25 cellular contexts compared by ENCODE assay signal in genomic region chr7:140966561-140967234, GRCh38. TPM values are rescaled to one million over a fixed set of nuclear protein-coding genes. Genes with fewer than 3 reads are reported as not detected.
DNase-seq lines count a peak whose midpoint lies in the region; ATAC-seq, FAIRE-seq and TF ChIP-seq lines count a peak whose summit lies in the region.
"Had no signal": no experiment of that assay in that cellular context is flagged by ENCODE, and none has a peak within 500 bp of the region (broad histone marks: within the 10 kb centered on the region; RNA-seq: fewer than 3 reads in every experiment).

No MANE protein-coding gene starts in this region.

- POLR2A ChIA-PET in GM12878 (lab: Charles Lee): no interaction called here
- POLR2A ChIA-PET in activated CD8-positive, alpha-beta T cell treated with anti-CD3 and anti-CD28 coated beads, Interleukin-2, amount 10 ng/mL, durations not matched to agents 7 days and 5 days (lab: Charles Lee): no interaction called here

- BruUV-seq in GM12878 (replicated peaks; lab: Mats Ljungman, UMichigan): no TSS peak

- H3K9ac ChIP-seq in GM12878 (ENCODE audit: control insufficient read depth, insufficient read depth, low read length) (no peak overlapping the region), mesendoderm (ENCODE audit: low read length) (no peak overlapping the region)
- H3K9ac ChIP-seq: BLaER1 treated with 17β-estradiol and CSF1 and Interleukin-3, amounts not matched to agents 10 nM and 100 nM; GM23248; KMS-11 had no signal

- no peaks in the 10 kb centered on the region for H4K20me1 ChIP-seq in GM12878 (ENCODE audit: control insufficient read depth, insufficient read depth)
- H4K20me1 ChIP-seq: BLaER1 treated with 17β-estradiol and CSF1 and Interleukin-3, amounts not matched to agents 10 nM and 100 nM had no signal

- H2BK5ac ChIP-seq in mesendoderm (ENCODE audit: low read length): no peak overlapping the region

- no peak for TF ChIP-seq RAD21 in GM12878 (IDR thresholded peaks at IDR 0.05; ENCODE audit: insufficient read depth, low read depth, low read length)

- H3K4me1 ChIP-seq in GM12878 (ENCODE audit: control insufficient read depth, insufficient read depth, low read length): no peaks in the 10 kb centered on the region
- no peaks in the 10 kb centered on the region for H3K4me1 ChIP-seq in mesendoderm (ENCODE audit: control insufficient read depth, low read depth, low read length)
- no peaks in the 10 kb centered on the region for H3K4me1 ChIP-seq in right cardiac atrium (ENCODE audit: control insufficient read depth, insufficient read depth, low read length)
- H3K4me1 ChIP-seq: BLaER1 treated with 17β-estradiol and CSF1 and Interleukin-3, amounts not matched to agents 10 nM and 100 nM; HAP-1; SJCRH30 had no signal

- H3K4me3 ChIP-seq in GM12878 (no peak overlapping the region), fibroblast of mammary gland (ENCODE audit: control insufficient read depth, low read depth, low read length) (no peak overlapping the region), mesendoderm (ENCODE audit: low read length) (no peak overlapping the region), right cardiac atrium (ENCODE audit: low read length) (no peak overlapping the region)
- H3K4me3 ChIP-seq: BLaER1 treated with 17β-estradiol and CSF1 and Interleukin-3, amounts not matched to agents 10 nM and 100 nM; GM23248; HAP-1; PC-9; SJCRH30 had no signal

- peaks cover 4% of the 10 kb centered on the region for H3K27me3 Mint-ChIP-seq in activated CD8-positive, alpha-beta T cell treated with anti-CD3 and anti-CD28 coated beads, Interleukin-2, amount 10 ng/mL, durations not matched to agents 7 days and 5 days (ENCODE audit: low read depth)
- H3K27me3 Mint-ChIP-seq: CD4-positive, alpha-beta T cell had no signal

- 18% methylated on average over 5 of the region's 5 CpGs for WGBS in GM12878 (ENCODE audit: insufficient coverage, insufficient replicate concordance, low lambda C conversion rate, missing lambda C conversion rate)
- no CpG with 5 or more reads among the region's 5 CpGs for WGBS in mesendoderm (ENCODE audit: extremely low coverage, insufficient coverage, low lambda C conversion rate)
- WGBS in right cardiac atrium: 60% methylated on average over 5 of the region's 5 CpGs

- no peak overlapping the region for H2BK15ac ChIP-seq in mesendoderm (replicated peaks; ENCODE audit: low read depth)

- H3K4ac ChIP-seq in mesendoderm (ENCODE audit: low read depth, low read length): no peak overlapping the region

- no peak overlapping the region for H3K56ac ChIP-seq in mesendoderm (ENCODE audit: low read length)

- H3K9me3 Mint-ChIP-seq in activated CD8-positive, alpha-beta T cell treated with anti-CD3 and anti-CD28 coated beads, Interleukin-2, amount 10 ng/mL, durations not matched to agents 7 days and 5 days (ENCODE audit: insufficient read depth): no peaks in the 10 kb centered on the region
- H3K9me3 Mint-ChIP-seq: CD4-positive, alpha-beta T cell; HFFc6; IgD-negative memory B cell had no signal

- no peak for TF ChIP-seq POLR2A in GM12878 (IDR thresholded peaks at IDR 0.05; ENCODE audit: low read depth, low read length)

- no peak overlapping the region for H3K23ac ChIP-seq in mesendoderm (ENCODE audit: low read length)

- H3K9me3 ChIP-seq in GM12878 (replicated peaks; ENCODE audit: control insufficient read depth, insufficient read depth, low read length) (no peaks in the 10 kb centered on the region), right cardiac atrium (ENCODE audit: control insufficient read depth, low read length) (no peaks in the 10 kb centered on the region)
- H3K9me3 ChIP-seq: BLaER1 treated with 17β-estradiol and CSF1 and Interleukin-3, amounts not matched to agents 10 nM and 100 nM; HAP-1 had no signal

- H2AFZ ChIP-seq in GM12878 (ENCODE audit: control insufficient read depth, low read depth, low read length): no peak overlapping the region
- H2AFZ ChIP-seq: GM23248, PC-9 had no signal

- in situ Hi-C loops in G401 (cut with HindIII; ENCODE audit: low sequenced_read_pairs): no loop called here
- in situ Hi-C loops in GM12878 (cut with MboI): no loop called here

- intact Hi-C loops in GM12878 (cut with micrococcal nuclease; ENCODE audit: unreplicated experiment): no loop called here
- intact Hi-C loops in right cardiac atrium (cut with DNase I): no loop called here

- no peak overlapping the region for H4K5ac ChIP-seq in mesendoderm (ENCODE audit: low read length)

- SMC1A ChIA-PET in GM12878 (lab: Charles Lee; ENCODE audit: uncharacterized antibody, unreplicated experiment): no interaction called here

- TF ChIP-seq EP300 in GM12878 (IDR thresholded peaks at IDR 0.05; ENCODE audit: borderline replicate concordance in 1 of 2, control insufficient read depth in 1 of 2, low read depth in 2 of 2, low read length in 2 of 2): no peak

- DNase-seq in G401 (ENCODE audit: low spot score): peak; percentile 81
- DNase-seq in GM12878 (ENCODE audit: low read depth, low spot score): no peak
- DNase-seq in fibroblast of mammary gland (ENCODE audit: low read depth): peak; percentile 5
- peak; percentile 2 for DNase-seq in mesendoderm
- no peak for DNase-seq in right cardiac atrium
- DNase-seq in NCI-H345 treated with DMSO at 0.1 percent for 48 hours (lab: John Stamatoyannopoulos, UW; ENCODE audit: unreplicated experiment): no peak
- DNase-seq in activated CD8-positive, alpha-beta T cell treated with anti-CD3 and anti-CD28 coated beads, Interleukin-2, amount 10 ng/mL, durations not matched to agents 7 days and 5 days: no peak
- DNase-seq: CD4-positive, alpha-beta T cell; GM23248; HFFc6; MM.1S; NCI-H1694 treated with DMSO at 0.1 percent for 48 hours; NCI-H2081; NCI-H2171; NCI-H226; NCI-H524; NCI-H774; PC-9; SJCRH30 had no signal

- no peak overlapping the region for H2BK120ac ChIP-seq in mesendoderm (ENCODE audit: low read depth, low read length)

- RAD21 ChIA-PET in GM12878 (lab: Charles Lee; ENCODE audit: unreplicated experiment): no interaction called here

- no peak for TF ChIP-seq CTCF in GM12878 (IDR thresholded peaks at IDR 0.05 in 2 of 3, conservative IDR thresholded peaks at IDR 0.05 in 1 of 3; ENCODE audit: control insufficient read depth in 2 of 3, extremely low read depth in 1 of 3, insufficient read depth in 1 of 3, low read depth in 3 of 3, low read length in 3 of 3)
- TF ChIP-seq CTCF in fibroblast of mammary gland (conservative IDR thresholded peaks at IDR 0.05; ENCODE audit: control insufficient read depth, insufficient read depth, low read depth, low read length): no peak

- CTCF ChIA-PET in GM12878 (lab: Yijun Ruan, JAX): interaction anchor here (1.3 kb wide), 1 partner anchor 156 kb away, joined by 4 read pairs; no protein-coding TSS in a partner anchor
- CTCF ChIA-PET in activated CD8-positive, alpha-beta T cell treated with anti-CD3 and anti-CD28 coated beads, Interleukin-2, amount 10 ng/mL, durations not matched to agents 7 days and 5 days (lab: Charles Lee): no interaction called here

- no peaks in the 10 kb centered on the region for H3K36me3 Mint-ChIP-seq in activated CD8-positive, alpha-beta T cell treated with anti-CD3 and anti-CD28 coated beads, Interleukin-2, amount 10 ng/mL, durations not matched to agents 7 days and 5 days (ENCODE audit: low read depth)
- H3K36me3 Mint-ChIP-seq: IgD-negative memory B cell had no signal

- H3K4me2 ChIP-seq in GM12878 (ENCODE audit: control insufficient read depth, insufficient read depth) (no peak overlapping the region), mesendoderm (ENCODE audit: low read length) (no peak overlapping the region)
- H3K4me2 ChIP-seq: BLaER1 treated with 17β-estradiol and CSF1 and Interleukin-3, amounts not matched to agents 10 nM and 100 nM; KMS-11; PC-9 had no signal

- no peaks in the 10 kb centered on the region for H3K79me2 ChIP-seq in GM12878 (ENCODE audit: control insufficient read depth, insufficient read depth, low read length)
- no peaks in the 10 kb centered on the region for H3K79me2 ChIP-seq in mesendoderm (ENCODE audit: control insufficient read depth, insufficient read depth, low read length)

- no peaks in the 10 kb centered on the region for H3K4me1 Mint-ChIP-seq in activated CD8-positive, alpha-beta T cell treated with anti-CD3 and anti-CD28 coated beads, Interleukin-2, amount 10 ng/mL, durations not matched to agents 7 days and 5 days (ENCODE audit: low read depth)
- H3K4me1 Mint-ChIP-seq: IgD-negative memory B cell had no signal

- H3K27ac Mint-ChIP-seq in activated CD8-positive, alpha-beta T cell treated with anti-CD3 and anti-CD28 coated beads, Interleukin-2, amount 10 ng/mL, durations not matched to agents 7 days and 5 days: no peak overlapping the region
- H3K27ac Mint-ChIP-seq: CD4-positive, alpha-beta T cell; HFFc6 had no signal

- no peak overlapping the region for H4K8ac ChIP-seq in mesendoderm (ENCODE audit: low read depth, low read length)

- no peaks in the 10 kb centered on the region for H3K36me3 ChIP-seq in GM12878 (ENCODE audit: control insufficient read depth in 2 of 2, insufficient read depth in 2 of 2, low read length in 1 of 2)
- no peaks in the 10 kb centered on the region for H3K36me3 ChIP-seq in mesendoderm (ENCODE audit: control insufficient read depth, insufficient read depth, low read length)
- H3K36me3 ChIP-seq: BLaER1 treated with 17β-estradiol and CSF1 and Interleukin-3, amounts not matched to agents 10 nM and 100 nM; HAP-1; SJCRH30 had no signal

- H3K79me1 ChIP-seq in mesendoderm (ENCODE audit: low read length): no peaks in the 10 kb centered on the region

- no peak overlapping the region for H3K27ac ChIP-seq in GM12878 (ENCODE audit: control insufficient read depth, insufficient read depth)
- no peak overlapping the region for H3K27ac ChIP-seq in mesendoderm (ENCODE audit: low read depth, low read length)
- no peak overlapping the region for H3K27ac ChIP-seq in right cardiac atrium (ENCODE audit: low read length)
- H3K27ac ChIP-seq: BLaER1 treated with 17β-estradiol and CSF1 and Interleukin-3, amounts not matched to agents 10 nM and 100 nM; GM23248; KMS-11; PC-9; SJCRH30 had no signal

- H3K27me3 ChIP-seq in GM12878 (replicated peaks in 1 of 2; ENCODE audit: control insufficient read depth in 2 of 2, insufficient read depth in 2 of 2, low read length in 1 of 2) (no peaks in the 10 kb centered on the region), mesendoderm (ENCODE audit: insufficient read depth, low read length, poor library complexity) (no peaks in the 10 kb centered on the region), right cardiac atrium (ENCODE audit: control insufficient read depth, insufficient read depth) (no peaks in the 10 kb centered on the region)
- H3K27me3 ChIP-seq: BLaER1 treated with 17β-estradiol and CSF1 and Interleukin-3, amounts not matched to agents 10 nM and 100 nM; SJCRH30 had no signal

- no peak for FAIRE-seq in GM12878 (lab: Jason Lieb, UNC)
- FAIRE-seq: D721Med had no signal

- no peak overlapping the region for H3K4me3 Mint-ChIP-seq in activated CD8-positive, alpha-beta T cell treated with anti-CD3 and anti-CD28 coated beads, Interleukin-2, amount 10 ng/mL, durations not matched to agents 7 days and 5 days
- H3K4me3 Mint-ChIP-seq: CD4-positive, alpha-beta T cell; HFFc6; IgD-negative memory B cell had no signal

- no peak overlapping the region for H3K18ac ChIP-seq in mesendoderm (ENCODE audit: low read length)

- ATAC-seq in GM12878 (0 out of 3 replicates have a peak, but pooled peaks have one; percentile 21), right cardiac atrium (no peak)
- ATAC-seq in activated CD8-positive, alpha-beta T cell treated with anti-CD3 and anti-CD28 coated beads, Interleukin-2, amount 10 ng/mL, durations not matched to agents 7 days and 5 days: no peak
- ATAC-seq: Right ventricle myocardium inferior had no signal

- H2AK5ac ChIP-seq in mesendoderm (ENCODE audit: low read length): no peak overlapping the region

RNA-seq across cellular contexts. Expression of gene BRAF, which starts 42.0 kb away (rescaled TPM):
- 11.4 and 20.0 TPM in 2 replicates for total RNA-seq in G401 (2014; rRNA removed; shearing (Covaris generic))
- total RNA-seq in GM12878 (2013; cell fraction: nucleolus; rRNA removed): 160 and 161 TPM in 2 replicates
- total RNA-seq in GM12878 (2014; rRNA removed): 10.8 and 11.8 TPM in 2 replicates
- 20.7 TPM in 2 replicates for total RNA-seq in GM12878 (2014; rRNA removed; fragmentation: Illumina TruSeq; extraction: Trizol)
- total RNA-seq in GM12878 (2021): 20.2 and 22.1 TPM in 2 replicates
- 5.5 TPM for polyA plus RNA-seq in GM12878 (2011; ENCODE audit: low read depth)
- 31.0 and 37.2 TPM in 2 replicates for polyA plus RNA-seq in GM12878 (2011; rRNA removed)
- polyA plus RNA-seq in GM12878 (2011; cell fraction: cytosol; rRNA removed): 13.8 and 17.2 TPM in 2 replicates
- 22.8 and 25.5 TPM in 2 replicates for polyA plus RNA-seq in GM12878 (2011; cell fraction: nucleus; rRNA removed)
- polyA plus RNA-seq in GM12878 (2012): 8.9 and 10.4 TPM in 2 replicates
- 12.6 and 12.8 TPM in 2 replicates for polyA plus RNA-seq in GM12878 (2014; fragmentation: Illumina TruSeq; extraction: Trizol)
- polyA plus RNA-seq in GM12878 (2014; fragmentation: Nextera tagmentation; extraction: Ambion mirVana): 1 to 10 TPM; 2.6 to 4.0 TPM
- polyA plus RNA-seq in GM12878 (2014; rRNA removed): 6.8 and 10.2 TPM in 2 replicates
- 10 to 100 TPM in 1 of 2 experiments, 1 to 10 TPM in 1; 7.9 to 10.4 TPM for polyA plus RNA-seq in GM12878 (2016; fragmentation: Nextera tagmentation; extraction: Ambion mirVana)
- polyA minus RNA-seq in GM12878 (2011; rRNA and poly(A)+ RNA removed): 74.6 and 101 TPM in 2 replicates
- polyA minus RNA-seq in GM12878 (2011; cell fraction: cytosol; rRNA and poly(A)+ RNA removed): 21.1 and 27.3 TPM in 2 replicates
- polyA minus RNA-seq in GM12878 (2011; cell fraction: nucleus; rRNA and poly(A)+ RNA removed): 42.2 and 84.2 TPM in 2 replicates
- 8.5 TPM for polyA plus RNA-seq in mesendoderm (2013, experiment 1 of 2)
- polyA plus RNA-seq in mesendoderm (2013, experiment 2 of 2): 8.9 TPM
- 10 to 100 TPM; 23.6 to 29.3 (median 27.2) TPM for total RNA-seq in right cardiac atrium
- polyA plus RNA-seq in right cardiac atrium: 8.4 TPM
- total RNA-seq in activated CD8-positive, alpha-beta T cell treated with anti-CD3 and anti-CD28 coated beads, Interleukin-2, amount 10 ng/mL, durations not matched to agents 7 days and 5 days: 10 to 100 TPM; 26.7 to 28.5 TPM

RNA-seq across cellular contexts. Expression of gene MRPS33, which starts 48.1 kb away (rescaled TPM):
- total RNA-seq in G401 (2014; rRNA removed; shearing (Covaris generic)): 46.6 and 55.8 TPM in 2 replicates
- total RNA-seq in GM12878 (2013; cell fraction: nucleolus; rRNA removed): 9.5 and 9.6 TPM in 2 replicates
- 48.4 and 70.9 TPM in 2 replicates for total RNA-seq in GM12878 (2014; rRNA removed)
- 107 and 114 TPM in 2 replicates for total RNA-seq in GM12878 (2014; rRNA removed; fragmentation: Illumina TruSeq; extraction: Trizol)
- 87.8 and 92.0 TPM in 2 replicates for total RNA-seq in GM12878 (2021)
- polyA plus RNA-seq in GM12878 (2011; ENCODE audit: low read depth): 79.9 TPM
- polyA plus RNA-seq in GM12878 (2011; rRNA removed): 126 and 177 TPM in 2 replicates
- 26.4 and 45.6 TPM in 2 replicates for polyA plus RNA-seq in GM12878 (2011; cell fraction: cytosol; rRNA removed)
- polyA plus RNA-seq in GM12878 (2011; cell fraction: nucleus; rRNA removed): 23.9 and 32.5 TPM in 2 replicates
- 100 and 133 TPM in 2 replicates for polyA plus RNA-seq in GM12878 (2012)
- 121 and 154 TPM in 2 replicates for polyA plus RNA-seq in GM12878 (2014; fragmentation: Illumina TruSeq; extraction: Trizol)
- 100 to 1,000 TPM; 336 to 372 TPM for polyA plus RNA-seq in GM12878 (2014; fragmentation: Nextera tagmentation; extraction: Ambion mirVana)
- 71.3 and 81.1 TPM in 2 replicates for polyA plus RNA-seq in GM12878 (2014; rRNA removed)
- polyA plus RNA-seq in GM12878 (2016; fragmentation: Nextera tagmentation; extraction: Ambion mirVana): 100 to 1,000 TPM; 151 to 170 TPM
- polyA minus RNA-seq in GM12878 (2011; rRNA and poly(A)+ RNA removed): 25.9 and 47.7 TPM in 2 replicates
- 8.4 and 9.0 TPM in 2 replicates for polyA minus RNA-seq in GM12878 (2011; cell fraction: cytosol; rRNA and poly(A)+ RNA removed)
- 4.0 and 6.7 TPM in 2 replicates for polyA minus RNA-seq in GM12878 (2011; cell fraction: nucleus; rRNA and poly(A)+ RNA removed)
- 85.4 TPM for polyA plus RNA-seq in mesendoderm (2013, experiment 1 of 2)
- 89.0 TPM for polyA plus RNA-seq in mesendoderm (2013, experiment 2 of 2)
- total RNA-seq in right cardiac atrium: 100 to 1,000 TPM in 1 of 4 donors, 10 to 100 TPM in 3; 78.9 to 102 (median 89.9) TPM
- 169 TPM for polyA plus RNA-seq in right cardiac atrium
- total RNA-seq in activated CD8-positive, alpha-beta T cell treated with anti-CD3 and anti-CD28 coated beads, Interleukin-2, amount 10 ng/mL, durations not matched to agents 7 days and 5 days: 10 to 100 TPM; 58.1 to 62.9 TPM

Comparison
In these comparisons a context has a peak if more than half of its experiments do, and no peak if none do; other contexts are left out.
1. DNase-seq: peak in G401 (single experiment), fibroblast of mammary gland (single experiment) and mesendoderm (single experiment); none in GM12878 (single experiment), right cardiac atrium (0 of 3), NCI-H345 treated with DMSO at 0.1 percent for 48 hours (single experiment) and activated CD8-positive, alpha-beta T cell treated with anti-CD3 and anti-CD28 coated beads, Interleukin-2, amount 10 ng/mL, durations not matched to agents 7 days and 5 days (single experiment).